26 cellular contexts compared by ENCODE assay signal in the genomic region with DNA sequence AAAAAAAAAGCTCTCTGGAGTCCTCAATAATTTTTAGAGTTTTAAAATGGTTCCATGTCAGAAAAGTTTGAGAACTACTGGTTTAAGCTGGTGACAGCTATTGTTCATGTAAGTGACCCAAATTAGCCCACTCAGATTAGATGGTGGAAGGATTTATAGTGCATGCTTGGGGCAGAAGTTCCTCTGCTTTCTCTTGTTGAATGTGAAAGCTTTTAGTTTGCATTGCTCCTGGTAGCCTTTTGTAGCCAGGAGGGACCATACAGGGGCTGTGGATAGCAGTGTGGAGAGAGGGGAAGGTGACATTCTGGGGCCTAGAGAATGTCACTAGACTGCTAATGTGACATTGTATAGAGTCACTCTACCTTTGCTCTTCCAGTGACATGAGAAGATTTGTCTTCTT. TPM values are rescaled to one million over a fixed set of nuclear protein-coding genes. Genes with fewer than 3 reads are reported as not detected.
"Had no signal": no experiment of that assay in that cellular context is flagged by ENCODE, and none has a peak within 500 bp of the region (broad histone marks: within the 10 kb centered on the region; RNA-seq: fewer than 3 reads in every experiment).

No MANE protein-coding gene starts in this region.

- H3K4me3 ChIP-seq: adrenal gland, body of pancreas, coronary artery, heart right ventricle, left lung, lung, psoas muscle, right atrium auricular region, thoracic aorta had no signal

- H3K9ac ChIP-seq: parathyroid adenoma had no signal

- H3K9me3 ChIP-seq: adrenal gland, body of pancreas, heart right ventricle, left lung, psoas muscle, right atrium auricular region, thoracic aorta had no signal

- H3K36me3 ChIP-seq: adrenal gland, heart right ventricle, left lung, right atrium auricular region, thoracic aorta had no signal

- DNase-seq: activated CD4-positive, alpha-beta T cell treated with anti-CD3 and anti-CD28 coated beads for 4 hours; activated CD4-positive, alpha-beta T cell treated with anti-CD3 and anti-CD28 coated beads, Interleukin-2, amount 50 U/mL, for 48 hours; activated effector memory CD4-positive, alpha-beta T cell treated with Interleukin-2 at 50 U/mL for 16 hours; activated naive CD4-positive, alpha-beta T cell treated with anti-CD3 and anti-CD28 coated beads for 36 hours; activated naive CD8-positive, alpha-beta T cell treated with anti-CD3 and anti-CD28 coated beads for 36 hours; aorta; heart right ventricle; left lung; naive B cell; occipital lobe; psoas muscle; stimulated activated CD4-positive, alpha-beta T cell treated with anti-CD3 and anti-CD28 coated beads, Interleukin-2, amount 100 ng/mL, for 48 hours; stimulated activated naive CD8-positive, alpha-beta T cell treated with anti-CD3 and anti-CD28 coated beads, Interleukin-15, Interleukin-2, amounts not matched to agents 100 U/mL and 50 U/mL, for 24 hours; SW 1271; T-helper 9 cell had no signal

- H3K27me3 ChIP-seq: adrenal gland, body of pancreas, heart right ventricle, left lung, right atrium auricular region had no signal

- H3K4me3 Mint-ChIP-seq: activated naive CD4-positive, alpha-beta T cell treated with anti-CD3 and anti-CD28 coated beads for 36 hours; activated naive CD8-positive, alpha-beta T cell treated with anti-CD3 and anti-CD28 coated beads for 36 hours; naive B cell; T-helper 1 cell treated with Interleukin-12 subunit alpha and Interleukin-12 subunit beta and Interleukin-4 antibody, amounts not matched to agents 30 μg/mL and 1 μg/mL, for 36 hours; type B pancreatic cell had no signal

- H3K79me2 ChIP-seq: parathyroid adenoma had no signal

- H3K4me1 Mint-ChIP-seq: activated naive CD8-positive, alpha-beta T cell treated with anti-CD3 and anti-CD28 coated beads for 36 hours; naive B cell had no signal

- H3K36me3 Mint-ChIP-seq: activated naive CD8-positive, alpha-beta T cell treated with anti-CD3 and anti-CD28 coated beads for 36 hours; naive B cell; type B pancreatic cell had no signal

- H2AFZ ChIP-seq: parathyroid adenoma had no signal

- H3K27ac Mint-ChIP-seq: activated naive CD4-positive, alpha-beta T cell treated with anti-CD3 and anti-CD28 coated beads for 36 hours; activated naive CD8-positive, alpha-beta T cell treated with anti-CD3 and anti-CD28 coated beads for 36 hours; naive B cell; T-helper 1 cell treated with Interleukin-12 subunit alpha and Interleukin-12 subunit beta and Interleukin-4 antibody, amounts not matched to agents 30 μg/mL and 1 μg/mL, for 36 hours; type B pancreatic cell had no signal

- ATAC-seq: body of pancreas; psoas muscle; stimulated activated naive CD8-positive, alpha-beta T cell treated with anti-CD3 and anti-CD28 coated beads, Interleukin-15, Interleukin-2, amounts not matched to agents 100 U/mL and 50 U/mL, for 24 hours had no signal

- H3K9me3 Mint-ChIP-seq: activated naive CD4-positive, alpha-beta T cell treated with anti-CD3 and anti-CD28 coated beads for 36 hours; activated naive CD8-positive, alpha-beta T cell treated with anti-CD3 and anti-CD28 coated beads for 36 hours; naive B cell; T-helper 1 cell treated with Interleukin-12 subunit alpha and Interleukin-12 subunit beta and Interleukin-4 antibody, amounts not matched to agents 30 μg/mL and 1 μg/mL, for 36 hours; type B pancreatic cell had no signal

- H3K4me1 ChIP-seq: body of pancreas, psoas muscle had no signal

- H3K27ac ChIP-seq: body of pancreas, coronary artery, parathyroid adenoma, psoas muscle, right atrium auricular region, thoracic aorta, VCaP had no signal

- H3K27me3 Mint-ChIP-seq: type B pancreatic cell had no signal

RNA-seq across cellular contexts. Expression of a gene that starts 40.3 kb away (rescaled TPM):
- total RNA-seq: activated naive CD4-positive, alpha-beta T cell treated with anti-CD3 and anti-CD28 coated beads for 36 hours; activated naive CD8-positive, alpha-beta T cell treated with anti-CD3 and anti-CD28 coated beads for 36 hours; endothelial cell of umbilical vein had no signal
